ENCODE assay signal across 1 cellular context in genomic region chr20:10596726-10597125, GRCh38.
TF ChIP-seq lines count a peak whose summit lies in the region.

No MANE protein-coding gene starts in this region.

TF ChIP-seq in HepG2, 621 proteins besides CTCF, POLR2A, EP300 and RAD21 (continued from another document):
- TF ChIP-seq ARID5B (CRISPR knock-in tag; IDR thresholded peaks at IDR 0.05) (peak; percentile 78), ZNF382 (CRISPR knock-in tag; IDR thresholded peaks at IDR 0.05; ENCODE audit: borderline replicate concordance) (no peak), NBN (conservative IDR thresholded peaks at IDR 0.05) (no peak), MLLT10 (CRISPR knock-in tag; IDR thresholded peaks at IDR 0.05) (no peak), FOXP1 (IDR thresholded peaks at IDR 0.05) (no peak), FOXP1 (CRISPR knock-in tag; IDR thresholded peaks at IDR 0.05) (peak; percentile 51; the same call in 1 of the 2 replicates), ZFY (CRISPR knock-in tag; IDR thresholded peaks at IDR 0.05) (no peak), FOSL2 (CRISPR knock-in tag; IDR thresholded peaks at IDR 0.05) (peak; percentile 89)
TF ChIP-seq in HepG2: peak in this region for 39.
